In the genomic region with DNA sequence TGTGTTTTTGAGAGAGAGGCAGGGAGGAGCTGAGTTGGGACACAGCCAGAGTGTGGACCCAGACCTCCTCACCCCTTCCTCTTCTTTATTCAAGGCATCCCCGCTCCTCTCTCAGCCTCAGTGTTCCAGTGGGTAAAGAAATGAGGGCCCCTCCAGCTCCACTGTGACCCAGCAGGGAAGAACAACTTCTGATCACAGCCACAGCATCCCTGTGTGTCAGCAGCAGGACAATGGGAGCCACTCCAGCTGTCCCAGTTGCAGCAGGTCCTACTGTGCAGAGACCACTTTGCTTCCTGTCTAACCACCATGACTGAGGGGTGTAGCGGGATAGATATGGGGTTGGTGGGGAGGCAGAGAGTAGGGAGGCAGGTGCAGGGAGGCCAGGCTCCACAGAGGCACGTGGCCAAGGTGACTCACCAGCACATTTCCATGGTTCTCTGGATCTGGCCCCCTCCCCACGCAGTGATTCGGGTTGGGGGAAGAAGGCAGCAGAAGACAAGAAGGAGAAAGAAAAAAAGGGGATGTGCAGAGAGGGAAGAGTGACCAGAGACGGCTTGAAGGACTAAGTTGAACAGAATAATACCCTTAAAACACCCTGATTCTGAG, we compare ENCODE assay signal across 12 cellular contexts. TPM values are rescaled to one million over a fixed set of nuclear protein-coding genes. Genes with fewer than 3 reads are reported as not detected.
DNase-seq lines count a peak whose midpoint lies in the region; ATAC-seq and TF ChIP-seq lines count a peak whose summit lies in the region.
"Had no signal": no experiment of that assay in that cellular context is flagged by ENCODE, and none has a peak within 500 bp of the region (broad histone marks: within the 10 kb centered on the region; RNA-seq: fewer than 3 reads in every experiment).

No MANE protein-coding gene starts in this region.

- H3K9me3 Mint-ChIP-seq in GM23338: peaks cover 3% of the 10 kb centered on the region; the same call in 2 of the 3 replicates
- H3K9me3 Mint-ChIP-seq in central memory CD8-positive, alpha-beta T cell: no peaks in the 10 kb centered on the region
- H3K9me3 Mint-ChIP-seq in stimulated activated naive CD8-positive, alpha-beta T cell treated with anti-CD3 and anti-CD28 coated beads, Interleukin-15, Interleukin-2, amounts not matched to agents 100 ng/mL and 50 ng/mL, for 24 hours: peaks cover 9% of the 10 kb centered on the region

- no peaks in the 10 kb centered on the region for H3K79me2 ChIP-seq in GM23338 (replicated peaks; ENCODE audit: insufficient read depth)
- H3K79me2 ChIP-seq in OCI-LY7 (ENCODE audit: insufficient read depth, low read depth, low read length): no peaks in the 10 kb centered on the region

- no peaks in the 10 kb centered on the region for H3K27me3 Mint-ChIP-seq in GM23338 (ENCODE audit: insufficient read depth, low read depth, poor library complexity)
- no peaks in the 10 kb centered on the region for H3K27me3 Mint-ChIP-seq in central memory CD8-positive, alpha-beta T cell
- no peaks in the 10 kb centered on the region for H3K27me3 Mint-ChIP-seq in stimulated activated naive CD8-positive, alpha-beta T cell treated with anti-CD3 and anti-CD28 coated beads, Interleukin-15, Interleukin-2, amounts not matched to agents 100 ng/mL and 50 ng/mL, for 24 hours

- in situ Hi-C loops in KBM-7 (cut with MboI; ENCODE audit: low pct_unique_long_range_greater_than_20kb, low sequenced_read_pairs): no loop called here

- intact Hi-C loops in OCI-LY7 (cut with micrococcal nuclease; ENCODE audit: unreplicated experiment) (no loop called here), psoas muscle (cut with DNase I) (no loop called here)

- peak; percentile 66 for ATAC-seq in GM23338
- ATAC-seq in central memory CD8-positive, alpha-beta T cell (replicated peaks; ENCODE audit: extremely low read depth, poor library complexity, severe bottlenecking): peak; percentile 12
- no peak for ATAC-seq in psoas muscle

- WGBS in psoas muscle, 3 donors: 53 to 66% (median 61%) methylated on average over 6 of the region's 6 CpGs

- no peaks in the 10 kb centered on the region for H3K27me3 ChIP-seq in GM23338 (ENCODE audit: insufficient read depth)
- H3K27me3 ChIP-seq in psoas muscle (ENCODE audit: insufficient read depth in 3 of 3, low read length in 2 of 3): peaks cover 0 to 2% (median 0%) of the 10 kb centered on the region in 3 donors

- H4K20me1 ChIP-seq in GM23338 (replicated peaks; ENCODE audit: insufficient read depth) (no peaks in the 10 kb centered on the region), OCI-LY7 (ENCODE audit: insufficient read depth, low read length) (no peaks in the 10 kb centered on the region)

- POLR2A ChIA-PET in OCI-LY7 (lab: Charles Lee): no interaction called here

- H3K27ac Mint-ChIP-seq in GM23338: no peak overlapping the region; the same call in 1 of the 2 replicates
- peak overlapping the region; percentile 92 for H3K27ac Mint-ChIP-seq in central memory CD8-positive, alpha-beta T cell (ENCODE audit: low read depth)
- peak overlapping the region; percentile 95 for H3K27ac Mint-ChIP-seq in stimulated activated naive CD8-positive, alpha-beta T cell treated with anti-CD3 and anti-CD28 coated beads, Interleukin-15, Interleukin-2, amounts not matched to agents 100 ng/mL and 50 ng/mL, for 24 hours

- H3K9me2 ChIP-seq in GM23338 (ENCODE audit: insufficient read depth) (0 out of 2 replicates have a peak, but pooled peaks cover 2% of the 10 kb centered on the region), OCI-LY7 (ENCODE audit: insufficient read depth, low read length) (no peaks in the 10 kb centered on the region)

- H3K9me3 ChIP-seq in OCI-LY7 (ENCODE audit: low read length) (no peaks in the 10 kb centered on the region), psoas muscle (no peaks in the 10 kb centered on the region)
- H3K9me3 ChIP-seq: suprapubic skin had no signal

- H3K36me3 Mint-ChIP-seq in GM23338 (ENCODE audit: low read depth): peaks cover 2% of the 10 kb centered on the region; the same call in 1 of the 3 replicates
- H3K36me3 Mint-ChIP-seq in central memory CD8-positive, alpha-beta T cell (ENCODE audit: insufficient read depth): peaks cover 49% of the 10 kb centered on the region
- H3K36me3 Mint-ChIP-seq in stimulated activated naive CD8-positive, alpha-beta T cell treated with anti-CD3 and anti-CD28 coated beads, Interleukin-15, Interleukin-2, amounts not matched to agents 100 ng/mL and 50 ng/mL, for 24 hours (ENCODE audit: low read depth): peaks cover 40% of the 10 kb centered on the region

- H3K4me1 Mint-ChIP-seq in GM23338: peaks cover 21% of the 10 kb centered on the region
- H3K4me1 Mint-ChIP-seq in central memory CD8-positive, alpha-beta T cell: peaks cover 93% of the 10 kb centered on the region
- H3K4me1 Mint-ChIP-seq in stimulated activated naive CD8-positive, alpha-beta T cell treated with anti-CD3 and anti-CD28 coated beads, Interleukin-15, Interleukin-2, amounts not matched to agents 100 ng/mL and 50 ng/mL, for 24 hours (ENCODE audit: low read depth): peaks cover 93% of the 10 kb centered on the region

- TF ChIP-seq CTCF in GM23338 (conservative IDR thresholded peaks at IDR 0.05; ENCODE audit: low read depth in 2 of 2) (no peak), OCI-LY7 (conservative IDR thresholded peaks at IDR 0.05; ENCODE audit: low read length) (no peak), psoas muscle (IDR thresholded peaks at IDR 0.05) (no peak)

- DNase-seq in GM23338 (ENCODE audit: low spot score) (no peak), T-helper 22 cell (ENCODE audit: low read depth) (peak; percentile 32), KBM-7 (no peak), OCI-LY7 (ENCODE audit: low spot score) (no peak), psoas muscle (no peak)
- no peak for DNase-seq in central memory CD8-positive, alpha-beta T cell (ENCODE audit: low spot score in 2 of 2)
- DNase-seq: SHP77 treated with DMSO at 0.1 percent for 48 hours had no signal

- H3K4me3 ChIP-seq in GM23338 (no peak overlapping the region), OCI-LY7 (ENCODE audit: low read depth, low read length, poor library complexity, severe bottlenecking) (no peak overlapping the region), psoas muscle (no peak overlapping the region)
- H3K4me3 ChIP-seq: suprapubic skin had no signal

- no TSS peak for BruUV-seq in OCI-LY7 (replicated peaks; lab: Mats Ljungman, UMichigan)

- H2AFZ ChIP-seq in GM23338: no peak overlapping the region
- no peak overlapping the region for H2AFZ ChIP-seq in OCI-LY7 (ENCODE audit: low read length)

- H3K4me2 ChIP-seq in GM23338 (no peak overlapping the region), OCI-LY7 (ENCODE audit: low read length) (no peak overlapping the region)

- no peaks in the 10 kb centered on the region for H3F3A ChIP-seq in GM23338 (replicated peaks; ENCODE audit: low read depth)

- H3K4me3 Mint-ChIP-seq in GM23338: no peak overlapping the region; the same call in 2 of the 3 replicates
- peak overlapping the region; percentile 77 for H3K4me3 Mint-ChIP-seq in central memory CD8-positive, alpha-beta T cell
- peak overlapping the region; percentile 77 for H3K4me3 Mint-ChIP-seq in stimulated activated naive CD8-positive, alpha-beta T cell treated with anti-CD3 and anti-CD28 coated beads, Interleukin-15, Interleukin-2, amounts not matched to agents 100 ng/mL and 50 ng/mL, for 24 hours

- H3K36me3 ChIP-seq in GM23338 (ENCODE audit: insufficient read depth) (no peaks in the 10 kb centered on the region), OCI-LY7 (ENCODE audit: insufficient read depth, low read length) (no peaks in the 10 kb centered on the region), psoas muscle (ENCODE audit: insufficient read depth in 1 of 2, low read depth in 1 of 2) (no peaks in the 10 kb centered on the region)
- H3K36me3 ChIP-seq: suprapubic skin had no signal

- CTCF ChIA-PET in OCI-LY7 (lab: Charles Lee; ENCODE audit: unreplicated experiment): no interaction called here

- H3K4me1 ChIP-seq in GM23338 (ENCODE audit: insufficient read depth) (peaks cover 12% of the 10 kb centered on the region; the same call in 1 of the 2 replicates), OCI-LY7 (ENCODE audit: insufficient read depth, low read length, poor library complexity, severe bottlenecking) (no peaks in the 10 kb centered on the region), psoas muscle (no peaks in the 10 kb centered on the region)
- H3K4me1 ChIP-seq: suprapubic skin had no signal

- H3K27ac ChIP-seq in GM23338 (ENCODE audit: low read depth) (no peak overlapping the region), OCI-LY7 (ENCODE audit: low read depth, low read length, poor library complexity, severe bottlenecking) (no peak overlapping the region), psoas muscle (no peak overlapping the region)
- H3K27ac ChIP-seq: suprapubic skin had no signal

TF ChIP-seq in GM23338, 12 proteins besides CTCF, POLR2A, EP300 and RAD21 (continues in another document):
- TF ChIP-seq EZH2phosphoT487 (IDR thresholded peaks at IDR 0.05; ENCODE audit: unreplicated experiment): no peak

RNA-seq across cellular contexts. Expression of a gene that starts 24.5 kb away (rescaled TPM):
- 6.7 and 9.4 TPM in 2 replicates for total RNA-seq in GM23338 (2014; rRNA removed; shearing (Covaris generic))
- polyA plus RNA-seq in GM23338 (2016; fragmentation: Nextera tagmentation; extraction: Ambion mirVana) (1.4 and 1.7 TPM in 2 replicates), psoas muscle (under 1 TPM; 0.20 to 0.51 (median 0.47) TPM)
- total RNA-seq in OCI-LY7 (2014; rRNA removed; shearing (Covaris generic)): 0.76 and 1.2 TPM in 2 replicates
- total RNA-seq in OCI-LY7 (2022) (0.68 and 1.5 TPM in 2 replicates), psoas muscle (1 to 10 TPM; 1.1 to 2.9 (median 1.9) TPM)
- total RNA-seq: bronchial epithelial cell, MCF 10A had no signal
- polyA plus RNA-seq: keratinocyte had no signal

Comparison
In these comparisons a context has a peak if more than half of its experiments do, and no peak if none do; other contexts are left out.
1. ATAC-seq: peak in GM23338 (single experiment) and central memory CD8-positive, alpha-beta T cell (single experiment); none in psoas muscle (0 of 4).